Comparison of ENCODE assay signal across 16 cellular contexts in the genomic region with DNA sequence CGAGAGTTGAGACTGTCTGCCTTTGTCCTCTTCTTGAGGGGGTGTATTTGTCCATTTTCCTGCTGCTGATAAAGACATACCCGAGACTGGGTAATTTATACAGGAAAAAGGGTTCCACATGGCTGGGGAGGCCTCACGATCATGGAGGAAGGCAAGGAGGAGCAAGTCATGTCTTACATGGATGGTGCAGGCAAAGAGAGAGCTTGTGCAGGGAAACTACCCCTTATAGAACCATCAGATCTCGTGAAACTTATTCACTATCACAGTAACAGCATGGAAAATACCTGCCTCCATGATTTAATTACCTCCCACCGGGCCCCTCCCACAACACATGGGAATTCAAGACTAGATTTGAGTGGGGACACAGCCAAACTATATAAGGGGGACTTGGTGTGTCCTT.
A peak's percentile ranks its signal among the peaks of the same experiment; 100 is the strongest.
DNase-seq lines count a peak whose midpoint lies in the region; FAIRE-seq and TF ChIP-seq lines count a peak whose summit lies in the region.
"Had no signal": no experiment of that assay in that cellular context is flagged by ENCODE, and none has a peak within 500 bp of the region (broad histone marks: within the 10 kb centered on the region; RNA-seq: fewer than 3 reads in every experiment).

No MANE protein-coding gene starts in this region.

- 74 to 77% (median 75%) methylated on average over 5 of the region's 5 CpGs for WGBS in small intestine, 3 donors

- CTCF ChIA-PET in MCF 10A (lab: Yijun Ruan, JAX) = interaction anchor here (0.5 kb wide), 1 partner anchor 824 kb away, joined by 4 read pairs; no protein-coding TSS in a partner anchor

- H3K36me3 ChIP-seq in breast epithelium = no peaks in the 10 kb centered on the region
- H3K36me3 ChIP-seq in osteoblast (ENCODE audit: insufficient read depth, low read length) = no peaks in the 10 kb centered on the region
- no peaks in the 10 kb centered on the region for H3K36me3 ChIP-seq in small intestine (ENCODE audit: control insufficient read depth in 2 of 2, insufficient read depth in 2 of 2, low read length in 2 of 2)
- H3K36me3 ChIP-seq: BLaER1 treated with 17β-estradiol and CSF1 and Interleukin-3, amounts not matched to agents 10 nM and 100 nM had no signal

- H3K79me2 ChIP-seq in osteoblast (ENCODE audit: insufficient read depth, low read length) = no peaks in the 10 kb centered on the region

- H3K4me2 ChIP-seq in osteoblast (ENCODE audit: insufficient read depth, low read length) = no peak overlapping the region
- H3K4me2 ChIP-seq: BLaER1 treated with 17β-estradiol and CSF1 and Interleukin-3, amounts not matched to agents 10 nM and 100 nM had no signal

- in situ Hi-C loops in GM13976 (cut with MboI; ENCODE audit: low sequenced_read_pairs, unreplicated experiment) = no loop called here

- TF ChIP-seq CTCF in MCF 10A (IDR thresholded peaks at IDR 0.05; ENCODE audit: unreplicated experiment) (no peak), breast epithelium (IDR thresholded peaks at IDR 0.05) (no peak), chondrocyte (IDR thresholded peaks at IDR 0.05) (no peak), osteoblast (IDR thresholded peaks at IDR 0.05; ENCODE audit: extremely low read depth, low read depth, low read length) (no peak), GM13976 (IDR thresholded peaks at IDR 0.05; ENCODE audit: borderline replicate concordance, control extremely low read depth, extremely low read depth, insufficient read depth, missing control alignments) (no peak)

- intact Hi-C loops in MCF 10A (cut with micrococcal nuclease) = no loop called here
- intact Hi-C loops in breast epithelium (cut with DNase I; ENCODE audit: low total_unique reads) = no loop called here

- H3K4me3 Mint-ChIP-seq in MCF 10A (ENCODE audit: unreplicated experiment) = no peak overlapping the region
- no peak overlapping the region for H3K4me3 Mint-ChIP-seq in chondrocyte (ENCODE audit: unreplicated experiment)
- H3K4me3 Mint-ChIP-seq: CD4-positive, CD25-positive, alpha-beta regulatory T cell; H9 had no signal

- DNase-seq in MCF 10A (ENCODE audit: unreplicated experiment) (no peak), breast epithelium (ENCODE audit: low spot score in 2 of 2) (no peak), chondrocyte (ENCODE audit: low spot score) (no peak), osteoblast (ENCODE audit: insufficient read length, low spot score, missing footprints) (peak; percentile 21), small intestine (no peak), medulla oblongata (ENCODE audit: extremely low spot score) (no peak), GM13976 (ENCODE audit: low spot score) (no peak)
- no peak for DNase-seq in activated T-cell treated with anti-CD3 and anti-CD28 coated beads, Interleukin-2, amount 50 U/mL, for 48 hours
- DNase-seq: CD4-positive, CD25-positive, alpha-beta regulatory T cell; DMS 273 treated with DMSO at 0.1 percent for 48 hours; GOT3; H9 had no signal

- H3K36me3 Mint-ChIP-seq in MCF 10A (ENCODE audit: insufficient read depth, unreplicated experiment) (no peaks in the 10 kb centered on the region), chondrocyte (ENCODE audit: low read depth) (no peaks in the 10 kb centered on the region)
- H3K36me3 Mint-ChIP-seq: CD4-positive, CD25-positive, alpha-beta regulatory T cell had no signal

- FAIRE-seq in small intestine (lab: Jason Lieb, UNC) = no peak
- FAIRE-seq: GM18507, GM19239 had no signal

- H3K27ac Mint-ChIP-seq in MCF 10A (ENCODE audit: low read depth, unreplicated experiment) (peak overlapping the region; percentile 24), chondrocyte (ENCODE audit: unreplicated experiment) (peak overlapping the region; percentile 85)
- H3K27ac Mint-ChIP-seq: CD4-positive, CD25-positive, alpha-beta regulatory T cell; H9 had no signal

- no peaks in the 10 kb centered on the region for H3K27me3 ChIP-seq in breast epithelium
- H3K27me3 ChIP-seq in osteoblast (ENCODE audit: insufficient read depth, low read length) = no peaks in the 10 kb centered on the region
- no peaks in the 10 kb centered on the region for H3K27me3 ChIP-seq in small intestine (ENCODE audit: control insufficient read depth in 2 of 2, insufficient read depth in 2 of 2, low read length in 2 of 2)
- H3K27me3 ChIP-seq: BLaER1 treated with 17β-estradiol and CSF1 and Interleukin-3, amounts not matched to agents 10 nM and 100 nM had no signal

- BruUV-seq in MCF 10A (replicated peaks; lab: Mats Ljungman, UMichigan) = no TSS peak

- H3K27ac ChIP-seq in breast epithelium (no peak overlapping the region), osteoblast (ENCODE audit: low read depth, low read length) (no peak overlapping the region), small intestine (ENCODE audit: low read depth in 1 of 2, low read length in 1 of 2) (no peak overlapping the region)
- H3K27ac ChIP-seq: 22Rv1; BLaER1 treated with 17β-estradiol and CSF1 and Interleukin-3, amounts not matched to agents 10 nM and 100 nM had no signal

- H4K20me1 ChIP-seq in osteoblast (ENCODE audit: insufficient read depth, low read length) = no peaks in the 10 kb centered on the region
- H4K20me1 ChIP-seq: BLaER1 treated with 17β-estradiol and CSF1 and Interleukin-3, amounts not matched to agents 10 nM and 100 nM had no signal

- no peaks in the 10 kb centered on the region for H3K4me1 ChIP-seq in breast epithelium
- peaks cover 9% of the 10 kb centered on the region for H3K4me1 ChIP-seq in osteoblast (ENCODE audit: insufficient read depth, low read length)
- no peaks in the 10 kb centered on the region for H3K4me1 ChIP-seq in small intestine (ENCODE audit: control insufficient read depth in 2 of 2, insufficient read depth in 1 of 2, low read depth in 1 of 2, low read length in 1 of 2)
- H3K4me1 ChIP-seq: BLaER1 treated with 17β-estradiol and CSF1 and Interleukin-3, amounts not matched to agents 10 nM and 100 nM had no signal

- no peak for TF ChIP-seq POLR2A in breast epithelium (IDR thresholded peaks at IDR 0.05)

- H3K4me1 Mint-ChIP-seq in MCF 10A (ENCODE audit: insufficient read depth, unreplicated experiment) (peaks cover 38% of the 10 kb centered on the region), chondrocyte (ENCODE audit: low read depth) (peaks cover 57% of the 10 kb centered on the region)

- H3K27me3 Mint-ChIP-seq in MCF 10A (ENCODE audit: insufficient read depth, unreplicated experiment) (no peaks in the 10 kb centered on the region), chondrocyte (ENCODE audit: low read depth) (no peaks in the 10 kb centered on the region)

- H3K4me3 ChIP-seq in breast epithelium (no peak overlapping the region), osteoblast (ENCODE audit: insufficient read depth, low read length) (no peak overlapping the region), small intestine (ENCODE audit: low read depth in 1 of 2, low read length in 2 of 2) (no peak overlapping the region)
- H3K4me3 ChIP-seq: BLaER1 treated with 17β-estradiol and CSF1 and Interleukin-3, amounts not matched to agents 10 nM and 100 nM had no signal

- no peak overlapping the region for H2AFZ ChIP-seq in osteoblast (ENCODE audit: low read length)

- POLR2A ChIA-PET in MCF 10A (lab: Yijun Ruan, JAX) = interaction anchor here (1.3 kb wide), 1 partner anchor 216 kb away, joined by 3 read pairs; no protein-coding TSS in a partner anchor

- H3K9me3 Mint-ChIP-seq in MCF 10A (ENCODE audit: unreplicated experiment) (no peaks in the 10 kb centered on the region), chondrocyte (ENCODE audit: low read depth) (peaks cover 4% of the 10 kb centered on the region)
- H3K9me3 Mint-ChIP-seq: CD4-positive, CD25-positive, alpha-beta regulatory T cell had no signal

- H3K9me3 ChIP-seq in breast epithelium = no peaks in the 10 kb centered on the region
- H3K9me3 ChIP-seq in osteoblast (ENCODE audit: low read depth, low read length) = no peaks in the 10 kb centered on the region
- H3K9me3 ChIP-seq in small intestine (ENCODE audit: control insufficient read depth, low read depth) = no peaks in the 10 kb centered on the region
